15 cellular contexts compared by ENCODE assay signal in genomic region chr4:163269156-163269555, GRCh38.
DNase-seq lines count a peak whose midpoint lies in the region; ATAC-seq, FAIRE-seq and TF ChIP-seq lines count a peak whose summit lies in the region.
"Had no signal": no experiment of that assay in that cellular context is flagged by ENCODE, and none has a peak within 500 bp of the region (broad histone marks: within the 10 kb centered on the region; RNA-seq: fewer than 3 reads in every experiment).

No MANE protein-coding gene starts in this region.

- H3K36me3 ChIP-seq in mucosa of descending colon (ENCODE audit: low read depth) (no peaks in the 10 kb centered on the region), MG63 (no peaks in the 10 kb centered on the region)
- H3K36me3 ChIP-seq: BLaER1 treated with 17β-estradiol and CSF1 and Interleukin-3, amounts not matched to agents 10 nM and 100 nM had no signal

- H3K9me3 Mint-ChIP-seq in activated CD8-positive, alpha-beta T cell treated with anti-CD3 and anti-CD28 coated beads for 36 hours, result no peaks in the 10 kb centered on the region
- H3K9me3 Mint-ChIP-seq: CD8-positive, alpha-beta T cell had no signal

- DNase-seq in OCI-M1 (lab: John Stamatoyannopoulos, UW) (peak; percentile 26), mucosa of descending colon (peak in 1 of 3 donors; percentile 27), head of caudate nucleus (no peak), MG63 (no peak)
- no peak for DNase-seq in activated CD8-positive, alpha-beta T cell treated with anti-CD3 and anti-CD28 coated beads for 36 hours
- DNase-seq: Calu3; CD8-positive, alpha-beta T cell; HCEC 1CT had no signal

- peaks cover 9% of the 10 kb centered on the region for H3K27me3 ChIP-seq in MG63
- H3K27me3 ChIP-seq: BLaER1 treated with 17β-estradiol and CSF1 and Interleukin-3, amounts not matched to agents 10 nM and 100 nM had no signal

- intact Hi-C loops in mucosa of descending colon (cut with DNase I, micrococcal nuclease) (no loop called here), head of caudate nucleus (cut with DNase I) (no loop called here)
- intact Hi-C loops in activated CD8-positive, alpha-beta T cell treated with anti-CD3 and anti-CD28 coated beads for 36 hours (cut with micrococcal nuclease), result no loop called here

- H3K27ac Mint-ChIP-seq in activated CD8-positive, alpha-beta T cell treated with anti-CD3 and anti-CD28 coated beads for 36 hours, result no peak overlapping the region
- H3K27ac Mint-ChIP-seq: B cell; CD8-positive, alpha-beta T cell had no signal

- FAIRE-seq in colon (lab: Jason Lieb, UNC), result peak; percentile 86
- FAIRE-seq: G401.6, GM12891, GM19239, H54 had no signal

- POLR2A ChIA-PET in activated CD8-positive, alpha-beta T cell treated with anti-CD3 and anti-CD28 coated beads for 36 hours (lab: Charles Lee), result no interaction called here

- ATAC-seq in mucosa of descending colon, result peak; percentile 99
- ATAC-seq in activated CD8-positive, alpha-beta T cell treated with anti-CD3 and anti-CD28 coated beads for 36 hours, result no peak
- ATAC-seq: CD8-positive, alpha-beta T cell had no signal

- TF ChIP-seq CTCF in mucosa of descending colon (IDR thresholded peaks at IDR 0.05), result no peak
- TF ChIP-seq CTCF in activated CD8-positive, alpha-beta T cell treated with anti-CD3 and anti-CD28 coated beads for 36 hours (IDR thresholded peaks at IDR 0.05), result no peak

- H3K4me1 ChIP-seq in mucosa of descending colon (ENCODE audit: low read depth), result no peaks in the 10 kb centered on the region

- CTCF ChIA-PET in activated CD8-positive, alpha-beta T cell treated with anti-CD3 and anti-CD28 coated beads for 36 hours (lab: Charles Lee), result no interaction called here

- H3K27me3 Mint-ChIP-seq in activated CD8-positive, alpha-beta T cell treated with anti-CD3 and anti-CD28 coated beads for 36 hours, result peaks cover 2% of the 10 kb centered on the region

- H3K9me3 ChIP-seq in mucosa of descending colon (no peaks in the 10 kb centered on the region), MG63 (no peaks in the 10 kb centered on the region)
- H3K9me3 ChIP-seq: BLaER1 treated with 17β-estradiol and CSF1 and Interleukin-3, amounts not matched to agents 10 nM and 100 nM had no signal

- no peak overlapping the region for H3K4me3 Mint-ChIP-seq in activated CD8-positive, alpha-beta T cell treated with anti-CD3 and anti-CD28 coated beads for 36 hours
- H3K4me3 Mint-ChIP-seq: B cell; CD8-positive, alpha-beta T cell had no signal

- H3K4me1 Mint-ChIP-seq in activated CD8-positive, alpha-beta T cell treated with anti-CD3 and anti-CD28 coated beads for 36 hours (ENCODE audit: low read depth), result no peaks in the 10 kb centered on the region
- H3K4me1 Mint-ChIP-seq: B cell had no signal

- no peak overlapping the region for H3K4me3 ChIP-seq in mucosa of descending colon
- H3K4me3 ChIP-seq in MG63, result no peak overlapping the region
- H3K4me3 ChIP-seq: BLaER1 treated with 17β-estradiol and CSF1 and Interleukin-3, amounts not matched to agents 10 nM and 100 nM had no signal

- no peaks in the 10 kb centered on the region for H3K36me3 Mint-ChIP-seq in activated CD8-positive, alpha-beta T cell treated with anti-CD3 and anti-CD28 coated beads for 36 hours (ENCODE audit: low read depth)
- H3K36me3 Mint-ChIP-seq: CD8-positive, alpha-beta T cell had no signal
